In genomic region chr6:75604294-75604693, GRCh38 we compare ENCODE assay signal across 2 cellular contexts.
TF ChIP-seq lines count a peak whose summit lies in the region.

No MANE protein-coding gene starts in this region.

TF ChIP-seq in IMR-90, 13 proteins besides CTCF, POLR2A, EP300 and RAD21:
- TF ChIP-seq MAZ (IDR thresholded peaks at IDR 0.05; ENCODE audit: borderline replicate concordance, low read depth, low read length) (no peak), RFX5 (IDR thresholded peaks at IDR 0.05; ENCODE audit: low read depth, low read length) (no peak), MXI1 (IDR thresholded peaks at IDR 0.05; ENCODE audit: borderline replicate concordance, low read depth, low read length) (no peak), CHD1 (IDR thresholded peaks at IDR 0.05; ENCODE audit: low read depth, low read length) (no peak), CEBPB (IDR thresholded peaks at IDR 0.05; ENCODE audit: low read depth, low read length) (no peak), NFE2L2 (IDR thresholded peaks at IDR 0.05; ENCODE audit: low read depth, low read length) (no peak), MAFK (IDR thresholded peaks at IDR 0.05; ENCODE audit: low read depth, low read length) (no peak), USF2 (IDR thresholded peaks at IDR 0.05; ENCODE audit: low read depth, low read length) (no peak), BHLHE40 (IDR thresholded peaks at IDR 0.05; ENCODE audit: low read depth, low read length) (no peak)

TF ChIP-seq in K562, 482 proteins besides CTCF, POLR2A, EP300 and RAD21:
- TF ChIP-seq, protein P1, sequence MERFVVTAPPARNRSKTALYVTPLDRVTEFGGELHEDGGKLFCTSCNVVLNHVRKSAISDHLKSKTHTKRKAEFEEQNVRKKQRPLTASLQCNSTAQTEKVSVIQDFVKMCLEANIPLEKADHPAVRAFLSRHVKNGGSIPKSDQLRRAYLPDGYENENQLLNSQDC (CRISPR knock-in tag; IDR thresholded peaks at IDR 0.05), result no peak
- TF ChIP-seq POLR2AphosphoS2 (IDR thresholded peaks at IDR 0.05; ENCODE audit: low read length) (no peak), E2F5 (CRISPR knock-in tag; IDR thresholded peaks at IDR 0.05) (no peak), ZNF282 (CRISPR knock-in tag; IDR thresholded peaks at IDR 0.05) (no peak), RBFOX2 (IDR thresholded peaks at IDR 0.05; ENCODE audit: low read depth, low read length) (peak; percentile 68), ZNF121 (CRISPR knock-in tag; conservative IDR thresholded peaks at IDR 0.05) (peak; percentile 40; the same call in 1 of the 2 replicates), POLR2G (IDR thresholded peaks at IDR 0.05; ENCODE audit: low read depth, low read length) (peak; percentile 62)
- TF ChIP-seq, protein P2, sequence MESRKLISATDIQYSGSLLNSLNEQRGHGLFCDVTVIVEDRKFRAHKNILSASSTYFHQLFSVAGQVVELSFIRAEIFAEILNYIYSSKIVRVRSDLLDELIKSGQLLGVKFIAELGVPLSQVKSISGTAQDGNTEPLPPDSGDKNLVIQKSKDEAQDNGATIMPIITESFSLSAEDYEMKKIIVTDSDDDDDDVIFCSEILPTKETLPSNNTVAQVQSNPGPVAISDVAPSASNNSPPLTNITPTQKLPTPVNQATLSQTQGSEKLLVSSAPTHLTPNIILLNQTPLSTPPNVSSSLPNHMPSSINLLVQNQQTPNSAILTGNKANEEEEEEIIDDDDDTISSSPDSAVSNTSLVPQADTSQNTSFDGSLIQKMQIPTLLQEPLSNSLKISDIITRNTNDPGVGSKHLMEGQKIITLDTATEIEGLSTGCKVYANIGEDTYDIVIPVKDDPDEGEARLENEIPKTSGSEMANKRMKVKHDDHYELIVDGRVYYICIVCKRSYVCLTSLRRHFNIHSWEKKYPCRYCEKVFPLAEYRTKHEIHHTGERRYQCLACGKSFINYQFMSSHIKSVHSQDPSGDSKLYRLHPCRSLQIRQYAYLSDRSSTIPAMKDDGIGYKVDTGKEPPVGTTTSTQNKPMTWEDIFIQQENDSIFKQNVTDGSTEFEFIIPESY (CRISPR knock-in tag; IDR thresholded peaks at IDR 0.05), result peak; percentile 94
TF ChIP-seq in K562: peak in this region for 4.
